In the genomic region with DNA sequence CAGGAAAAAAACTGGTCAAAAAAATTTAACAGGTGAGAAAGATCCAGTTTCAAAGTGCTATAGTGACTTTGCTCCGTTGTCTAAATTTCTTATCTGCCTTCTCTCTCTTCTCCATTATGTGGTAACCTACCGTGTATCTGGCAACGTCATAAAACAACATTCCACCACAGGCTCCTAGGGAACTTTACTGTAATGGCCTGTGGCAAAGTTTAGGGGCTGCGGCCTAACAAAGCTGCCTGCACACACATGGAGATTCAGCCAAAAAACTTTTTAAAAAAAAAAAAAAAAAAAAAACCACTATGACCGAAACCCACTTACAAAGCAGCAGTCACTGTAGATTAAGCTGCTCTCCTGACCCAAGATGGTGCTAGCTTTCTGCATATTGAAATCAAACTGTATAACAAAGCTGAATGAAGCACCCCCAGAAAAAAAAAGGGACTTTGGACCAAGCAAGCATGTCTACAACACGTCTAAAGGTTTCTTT, we compare ENCODE assay signal across 14 cellular contexts.
DNase-seq lines count a peak whose midpoint lies in the region; ATAC-seq and TF ChIP-seq lines count a peak whose summit lies in the region.
"Had no signal": no experiment of that assay in that cellular context is flagged by ENCODE, and none has a peak within 500 bp of the region (broad histone marks: within the 10 kb centered on the region; RNA-seq: fewer than 3 reads in every experiment).

No MANE protein-coding gene starts in this region.

- H3K4me3 ChIP-seq in Caco-2 (ENCODE audit: low read depth, low read length) (no peak overlapping the region), astrocyte of the cerebellum (ENCODE audit: low read depth, low read length) (no peak overlapping the region)
- H3K4me3 ChIP-seq: BLaER1 treated with 17β-estradiol and CSF1 and Interleukin-3, amounts not matched to agents 10 nM and 100 nM had no signal

- intact Hi-C loops in Caco-2 (cut with micrococcal nuclease; ENCODE audit: unreplicated experiment) = no loop called here

- no peaks in the 10 kb centered on the region for H3K36me3 ChIP-seq in Caco-2 (ENCODE audit: control insufficient read depth, insufficient read depth, low read length)

- H3K27ac Mint-ChIP-seq in Caco-2 (ENCODE audit: unreplicated experiment) (peak overlapping the region; percentile 89), HFFc6 (peak overlapping the region; percentile 32), naive B cell (peak overlapping the region in 4 of 6 donors; percentile 59 to 86 (median 82))
- H3K27ac Mint-ChIP-seq: natural killer cell had no signal

- H3K9me3 Mint-ChIP-seq in Caco-2 (ENCODE audit: unreplicated experiment) (no peaks in the 10 kb centered on the region), HFFc6 (no peaks in the 10 kb centered on the region), naive B cell (no peaks in the 10 kb centered on the region)
- H3K9me3 Mint-ChIP-seq: natural killer cell had no signal

- H3K4me1 ChIP-seq in Caco-2 = peaks cover 41% of the 10 kb centered on the region

- in situ Hi-C loops in astrocyte of the cerebellum (cut with HindIII; ENCODE audit: low sequenced_read_pairs) = no loop called here

- peaks cover 28% of the 10 kb centered on the region for H3K4me1 Mint-ChIP-seq in Caco-2 (ENCODE audit: low read depth, unreplicated experiment)
- H3K4me1 Mint-ChIP-seq in HFFc6 (ENCODE audit: low read depth) = peaks cover 36% of the 10 kb centered on the region
- H3K4me1 Mint-ChIP-seq in naive B cell = peaks cover 48 to 68% (median 55%) of the 10 kb centered on the region in 3 donors

- H3K9me3 ChIP-seq in Caco-2 = no peaks in the 10 kb centered on the region
- H3K9me3 ChIP-seq: BLaER1 treated with 17β-estradiol and CSF1 and Interleukin-3, amounts not matched to agents 10 nM and 100 nM had no signal

- CTCF ChIA-PET in Caco-2 (lab: Charles Lee) = interaction anchor here (0.5 to 0.7 kb wide), 3 partner anchors 23 to 461 kb away, joined by 4 to 5 read pairs (median 4); no protein-coding TSS in a partner anchor

- peaks cover 34% of the 10 kb centered on the region for H3K36me3 Mint-ChIP-seq in Caco-2 (ENCODE audit: insufficient read depth, unreplicated experiment)
- H3K36me3 Mint-ChIP-seq in HFFc6 (ENCODE audit: low read depth) = peaks cover 4% of the 10 kb centered on the region; the same call in 1 of the 2 replicates
- peaks cover 21 to 23% of the 10 kb centered on the region in 2 donors for H3K36me3 Mint-ChIP-seq in naive B cell
- H3K36me3 Mint-ChIP-seq: natural killer cell had no signal

- H3K27me3 Mint-ChIP-seq in Caco-2 (ENCODE audit: insufficient read depth, unreplicated experiment) (no peaks in the 10 kb centered on the region), HFFc6 (ENCODE audit: insufficient read depth) (peaks cover 3% of the 10 kb centered on the region), naive B cell (no peaks in the 10 kb centered on the region)

- BruUV-seq in Caco-2 (replicated peaks; lab: Mats Ljungman, UMichigan) = no TSS peak

- H3K4me3 Mint-ChIP-seq in Caco-2 (ENCODE audit: unreplicated experiment) (peak overlapping the region; percentile 65), HFFc6 (no peak overlapping the region), naive B cell (peak overlapping the region in 1 of 8 donors; percentile 2)
- H3K4me3 Mint-ChIP-seq: natural killer cell had no signal

- POLR2A ChIA-PET in Caco-2 (lab: Charles Lee) = interaction anchor here (0.6 to 0.9 kb wide), 5 partner anchors 14 to 403 kb away, joined by 3 to 9 read pairs (median 5); partner anchors contain the start of gene ENO1

- ATAC-seq in naive B cell (ENCODE audit: low read depth in 2 of 2) (no peak), HG03565 (IDR thresholded peaks at IDR 0.05; ENCODE audit: unreplicated experiment) (no peak)
- ATAC-seq: natural killer cell, sciatic nerve had no signal

- no peak for TF ChIP-seq CTCF in Caco-2 (IDR thresholded peaks at IDR 0.05; ENCODE audit: insufficient read depth in 1 of 2, low read depth in 1 of 2, low read length in 1 of 2, severe bottlenecking in 1 of 2, unreplicated experiment in 1 of 2)
- no peak for TF ChIP-seq CTCF in HFFc6 (IDR thresholded peaks at IDR 0.05)
- no peak for TF ChIP-seq CTCF in astrocyte of the cerebellum (IDR thresholded peaks at IDR 0.05; ENCODE audit: low read depth, low read length, missing control alignments)

- H3K27me3 ChIP-seq in Caco-2 (replicated peaks; ENCODE audit: control insufficient read depth, insufficient read depth, low read length) = no peaks in the 10 kb centered on the region
- H3K27me3 ChIP-seq: BLaER1 treated with 17β-estradiol and CSF1 and Interleukin-3, amounts not matched to agents 10 nM and 100 nM had no signal

- peak; percentile 76 to 82 for DNase-seq in Caco-2
- DNase-seq in HFFc6 = no peak
- DNase-seq in astrocyte of the cerebellum (ENCODE audit: low read depth) = peak; percentile 67
- no peak for DNase-seq in naive B cell
- no peak for DNase-seq in SHP77 (lab: John Stamatoyannopoulos, UW)
- DNase-seq in NCI-H2227 (lab: John Stamatoyannopoulos, UW; ENCODE audit: unreplicated experiment) = no peak
- DNase-seq in NCI-H510A treated with DMSO at 0.1 percent for 48 hours (lab: John Stamatoyannopoulos, UW) = no peak
- DNase-seq: activated CD4-positive, CD25-positive, alpha-beta regulatory T cell treated with anti-CD3 and anti-CD28 coated beads, Interleukin-2, amount 50 U/mL, for 72 hours; activated effector memory CD4-positive, alpha-beta T cell treated with Interleukin-2 at 50 U/mL for 16 hours; natural killer cell; NCI-H1694 treated with DMSO at 0.1 percent for 48 hours had no signal

Comparison
In these comparisons a context has a peak if more than half of its experiments do, and no peak if none do; other contexts are left out.
1. DNase-seq: peak in Caco-2 (2 of 2) and astrocyte of the cerebellum (single experiment); none in HFFc6 (single experiment), naive B cell (single experiment), SHP77 (0 of 2), NCI-H2227 (single experiment) and NCI-H510A treated with DMSO at 0.1 percent for 48 hours (single experiment).
2. H3K27ac Mint-ChIP-seq: peak in every context shown above with its lines; median percentile 89 in Caco-2; 82 in naive B cell; 32 in HFFc6.